ENCODE assay signal across 28 cellular contexts in the genomic region with DNA sequence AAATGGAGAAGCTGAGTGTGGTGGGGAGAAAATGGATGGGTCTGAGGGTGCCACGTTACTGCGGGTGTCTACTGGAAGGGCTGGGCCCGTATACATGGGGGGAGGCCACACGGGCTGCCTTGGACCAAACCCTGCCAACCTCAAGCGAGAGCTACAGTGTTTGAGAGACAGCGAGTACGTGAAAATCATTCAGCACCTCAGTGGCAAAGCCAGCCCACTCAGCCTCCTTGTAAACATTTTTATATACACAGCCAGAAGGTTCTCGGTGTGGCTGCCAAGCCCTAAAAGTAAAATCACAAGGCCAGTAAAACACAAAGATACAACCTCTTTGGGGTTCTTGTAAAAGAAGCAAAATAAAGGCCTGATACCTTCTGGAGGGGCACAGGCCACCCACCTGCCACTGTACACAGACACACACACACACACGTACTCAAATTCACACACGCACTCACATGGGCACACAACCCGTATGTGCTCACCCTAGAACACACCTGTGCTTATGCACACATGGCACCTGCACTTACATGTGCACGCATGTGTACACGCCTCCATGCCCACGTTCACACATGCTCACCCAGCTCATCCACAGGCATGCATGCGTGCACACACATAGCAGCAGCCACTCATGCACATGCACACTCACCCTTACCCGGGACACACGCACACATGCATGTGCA.
"Had no signal": no experiment of that assay in that cellular context is flagged by ENCODE, and none has a peak within 500 bp of the region (broad histone marks: within the 10 kb centered on the region; RNA-seq: fewer than 3 reads in every experiment).

No MANE protein-coding gene starts in this region.

- H3K4me1 ChIP-seq: ascending aorta, heart left ventricle, lower lobe of right lung, pancreas, psoas muscle, upper lobe of left lung had no signal

- H3K27ac ChIP-seq: ascending aorta, heart left ventricle, lower lobe of right lung, pancreas, psoas muscle, upper lobe of left lung had no signal

- DNase-seq: activated CD4-positive, alpha-beta T cell treated with anti-CD3 and anti-CD28 coated beads for 36 hours; activated CD4-positive, CD25-positive, alpha-beta regulatory T cell; activated CD8-positive, alpha-beta memory T cell treated with anti-CD3 and anti-CD28 coated beads, Interleukin-2, amount 10 ng/mL, durations not matched to agents 7 days and 5 days; activated CD8-positive, alpha-beta T cell treated with anti-CD3 and anti-CD28 coated beads, Interleukin-2, amount 10 ng/mL, durations not matched to agents 7 days and 5 days; activated naive CD4-positive, alpha-beta T cell treated with Interleukin-2 at 50 U/mL for 16 hours; activated naive CD8-positive, alpha-beta T cell treated with anti-CD3 and anti-CD28 coated beads, Interleukin-2, amount 10 ng/mL, durations not matched to agents 7 days and 5 days; activated T-cell treated with anti-CD3 and anti-CD28 coated beads, Interleukin-2, amount 50 U/mL, for 48 hours; caudate nucleus; heart left ventricle; hypothalamus; immature natural killer cell; kidney glomerular epithelial cell; lower lobe of right lung; mesenchymal stem cell; pancreas; psoas muscle; stimulated activated CD4-positive, alpha-beta T cell treated with anti-CD3 and anti-CD28 coated beads, Interleukin-4, amount 100 ng/mL, for 1 hour; stimulated activated naive CD8-positive, alpha-beta T cell treated with anti-CD3 and anti-CD28 coated beads, Interleukin-15, amount 100 ng/mL, for 72 hours; substantia nigra; T-helper 1 cell; upper lobe of left lung had no signal

- H3K4me1 Mint-ChIP-seq: activated CD4-positive, alpha-beta T cell treated with anti-CD3 and anti-CD28 coated beads for 36 hours; activated CD8-positive, alpha-beta memory T cell treated with anti-CD3 and anti-CD28 coated beads, Interleukin-2, amount 10 ng/mL, durations not matched to agents 7 days and 5 days; activated naive CD8-positive, alpha-beta T cell treated with anti-CD3 and anti-CD28 coated beads, Interleukin-2, amount 10 ng/mL, durations not matched to agents 7 days and 5 days; brain; immature natural killer cell; nephron; stimulated activated naive CD8-positive, alpha-beta T cell treated with anti-CD3 and anti-CD28 coated beads, Interleukin-15, amount 100 ng/mL, for 72 hours had no signal

- FAIRE-seq: endothelial cell of umbilical vein, pancreas had no signal

- H3K36me3 ChIP-seq: heart left ventricle, lower lobe of right lung, pancreas, upper lobe of left lung had no signal

- ATAC-seq: activated CD4-positive, alpha-beta T cell treated with anti-CD3 and anti-CD28 coated beads for 36 hours; activated CD8-positive, alpha-beta memory T cell treated with anti-CD3 and anti-CD28 coated beads, Interleukin-2, amount 10 ng/mL, durations not matched to agents 7 days and 5 days; activated CD8-positive, alpha-beta T cell treated with anti-CD3 and anti-CD28 coated beads, Interleukin-2, amount 10 ng/mL, durations not matched to agents 7 days and 5 days; left lobe of liver; lower lobe of right lung; pancreas; psoas muscle; stimulated activated naive CD8-positive, alpha-beta T cell treated with anti-CD3 and anti-CD28 coated beads, Interleukin-15, amount 100 ng/mL, for 72 hours had no signal

- H3K36me3 Mint-ChIP-seq: activated CD8-positive, alpha-beta memory T cell treated with anti-CD3 and anti-CD28 coated beads, Interleukin-2, amount 10 ng/mL, durations not matched to agents 7 days and 5 days; activated naive CD8-positive, alpha-beta T cell treated with anti-CD3 and anti-CD28 coated beads, Interleukin-2, amount 10 ng/mL, durations not matched to agents 7 days and 5 days had no signal

- H3K4me3 ChIP-seq: ascending aorta, heart left ventricle, lower lobe of right lung, pancreas, psoas muscle, upper lobe of left lung had no signal

- H3K27me3 ChIP-seq: ascending aorta, heart left ventricle, pancreas, upper lobe of left lung had no signal

- H3K27ac Mint-ChIP-seq: activated CD4-positive, alpha-beta T cell treated with anti-CD3 and anti-CD28 coated beads for 36 hours; activated CD8-positive, alpha-beta memory T cell treated with anti-CD3 and anti-CD28 coated beads, Interleukin-2, amount 10 ng/mL, durations not matched to agents 7 days and 5 days; activated CD8-positive, alpha-beta T cell treated with anti-CD3 and anti-CD28 coated beads, Interleukin-2, amount 10 ng/mL, durations not matched to agents 7 days and 5 days; activated naive CD8-positive, alpha-beta T cell treated with anti-CD3 and anti-CD28 coated beads, Interleukin-2, amount 10 ng/mL, durations not matched to agents 7 days and 5 days; activated T-helper 2 cell treated with anti-CD3 and anti-CD28 coated beads, Interferon-gamma antibody, Interleukin-2, Interleukin-4, amounts not matched to agents 10 μg/mL and 5 μg/mL and 100 μg/mL, durations not matched to agents 14 hours and 24 hours and 36 hours; immature natural killer cell; nephron; stimulated activated naive CD8-positive, alpha-beta T cell treated with anti-CD3 and anti-CD28 coated beads, Interleukin-15, amount 100 ng/mL, for 72 hours; T-helper 2 cell treated with Interferon-gamma antibody and Interleukin-4, amounts not matched to agents 5 μg/mL and 100 μg/mL, for 36 hours had no signal

- H3K9me3 ChIP-seq: pancreas, psoas muscle had no signal

- H3K4me3 Mint-ChIP-seq: activated CD4-positive, alpha-beta T cell treated with anti-CD3 and anti-CD28 coated beads for 36 hours; activated CD8-positive, alpha-beta memory T cell treated with anti-CD3 and anti-CD28 coated beads, Interleukin-2, amount 10 ng/mL, durations not matched to agents 7 days and 5 days; activated CD8-positive, alpha-beta T cell treated with anti-CD3 and anti-CD28 coated beads, Interleukin-2, amount 10 ng/mL, durations not matched to agents 7 days and 5 days; activated naive CD8-positive, alpha-beta T cell treated with anti-CD3 and anti-CD28 coated beads, Interleukin-2, amount 10 ng/mL, durations not matched to agents 7 days and 5 days; brain; immature natural killer cell; nephron; stimulated activated naive CD8-positive, alpha-beta T cell treated with anti-CD3 and anti-CD28 coated beads, Interleukin-15, amount 100 ng/mL, for 72 hours; T-helper 2 cell treated with Interferon-gamma antibody and Interleukin-4, amounts not matched to agents 5 μg/mL and 100 μg/mL, for 36 hours had no signal
